In the genomic region with DNA sequence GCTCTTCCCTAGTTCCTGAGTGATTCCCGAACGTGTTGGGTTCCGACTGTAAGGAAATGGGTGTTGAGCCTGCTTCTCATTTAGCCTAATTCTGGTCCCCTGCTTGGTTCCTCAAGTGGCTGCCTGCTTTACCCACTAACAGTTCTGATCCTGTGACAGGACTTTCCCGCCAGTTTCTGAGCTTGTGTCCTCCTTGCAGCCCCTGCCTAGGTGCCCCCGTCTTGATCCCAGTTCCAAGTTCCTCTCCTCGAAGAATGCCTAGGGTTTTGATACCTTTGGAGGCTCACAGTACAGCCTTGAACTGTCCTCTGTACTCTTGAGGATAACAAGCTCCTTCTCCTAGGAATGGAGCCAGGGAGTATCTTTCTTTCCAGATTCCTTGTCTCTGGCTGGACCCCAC, we compare ENCODE assay signal across 19 cellular contexts. TPM values are rescaled to one million over a fixed set of nuclear protein-coding genes. Genes with fewer than 3 reads are reported as not detected.
DNase-seq lines count a peak whose midpoint lies in the region; ATAC-seq and TF ChIP-seq lines count a peak whose summit lies in the region.
"Had no signal": no experiment of that assay in that cellular context is flagged by ENCODE, and none has a peak within 500 bp of the region (broad histone marks: within the 10 kb centered on the region; RNA-seq: fewer than 3 reads in every experiment).

No MANE protein-coding gene starts in this region.

- TF ChIP-seq CTCF in right atrium auricular region (IDR thresholded peaks at IDR 0.05) = no peak
- TF ChIP-seq CTCF in heart right ventricle (IDR thresholded peaks at IDR 0.05) = no peak
- TF ChIP-seq CTCF in osteocyte (IDR thresholded peaks at IDR 0.05) = no peak
- no peak for TF ChIP-seq CTCF in lower lobe of right lung (IDR thresholded peaks at IDR 0.05)

- H3K9me3 Mint-ChIP-seq in osteocyte (ENCODE audit: unreplicated experiment) = no peaks in the 10 kb centered on the region
- H3K9me3 Mint-ChIP-seq: CD8-positive, alpha-beta T cell had no signal

- DNase-seq in right atrium auricular region (ENCODE audit: low spot score) (peak; percentile 30), heart right ventricle (no peak), osteocyte (ENCODE audit: extremely low spot score, unreplicated experiment) (peak; percentile 44), ureter (ENCODE audit: low spot score) (peak; percentile 17), mesenteric fat pad (ENCODE audit: low spot score) (no peak), activated gamma-delta T cell treated with Interleukin-2 at 50 U/mL for 16 hours (no peak), lower lobe of right lung (no peak)
- DNase-seq: 8988T, DMS 273 treated with DMSO at 0.1 percent for 48 hours, DMS53, DND-41, EL had no signal

- ATAC-seq in heart right ventricle (no peak), lower lobe of right lung (no peak)
- ATAC-seq: CD8-positive, alpha-beta T cell; GM12878; HepG2 had no signal

- H3K36me3 Mint-ChIP-seq in osteocyte (ENCODE audit: unreplicated experiment) = no peaks in the 10 kb centered on the region
- H3K36me3 Mint-ChIP-seq: CD8-positive, alpha-beta T cell had no signal

- H3K9me3 ChIP-seq in right atrium auricular region (no peaks in the 10 kb centered on the region), heart right ventricle (no peaks in the 10 kb centered on the region), lower lobe of right lung (no peaks in the 10 kb centered on the region)
- H3K9me3 ChIP-seq: HAP-1 had no signal

- no peak overlapping the region for H3K4me3 ChIP-seq in right atrium auricular region
- no peak overlapping the region for H3K4me3 ChIP-seq in heart right ventricle
- H3K4me3 ChIP-seq in lower lobe of right lung = no peak overlapping the region
- H3K4me3 ChIP-seq: BLaER1 treated with 17β-estradiol and CSF1 and Interleukin-3, amounts not matched to agents 10 nM and 100 nM; GM12878; GM23248; HAP-1 had no signal

- H3K4me1 ChIP-seq in right atrium auricular region (no peaks in the 10 kb centered on the region), heart right ventricle (no peaks in the 10 kb centered on the region), lower lobe of right lung (no peaks in the 10 kb centered on the region)
- H3K4me1 ChIP-seq: HAP-1 had no signal

- intact Hi-C loops in heart right ventricle (cut with DNase I) (no loop called here), lower lobe of right lung (cut with DNase I) (no loop called here)

- no peaks in the 10 kb centered on the region for H3K27me3 ChIP-seq in right atrium auricular region
- peaks cover 0 to 95% (median 69%) of the 10 kb centered on the region in 7 donors for H3K27me3 ChIP-seq in heart right ventricle
- peaks cover 26% of the 10 kb centered on the region for H3K27me3 ChIP-seq in lower lobe of right lung (ENCODE audit: low read depth)
- H3K27me3 ChIP-seq: BLaER1 treated with 17β-estradiol and CSF1 and Interleukin-3, amounts not matched to agents 10 nM and 100 nM had no signal

- H3K36me3 ChIP-seq in right atrium auricular region (no peaks in the 10 kb centered on the region), heart right ventricle (no peaks in the 10 kb centered on the region), lower lobe of right lung (no peaks in the 10 kb centered on the region)
- H3K36me3 ChIP-seq: HAP-1 had no signal

- no peaks in the 10 kb centered on the region for H3K4me1 Mint-ChIP-seq in osteocyte (ENCODE audit: unreplicated experiment)

- H3K4me3 Mint-ChIP-seq in osteocyte (ENCODE audit: unreplicated experiment) = no peak overlapping the region
- H3K4me3 Mint-ChIP-seq: B cell; CD8-positive, alpha-beta T cell had no signal

- H3K27ac Mint-ChIP-seq in osteocyte (ENCODE audit: unreplicated experiment) = no peak overlapping the region
- H3K27ac Mint-ChIP-seq: B cell; CD8-positive, alpha-beta T cell had no signal

- H3K27ac ChIP-seq in right atrium auricular region = no peak overlapping the region
- no peak overlapping the region for H3K27ac ChIP-seq in heart right ventricle
- H3K27ac ChIP-seq in lower lobe of right lung = no peak overlapping the region
- H3K27ac ChIP-seq: BLaER1 treated with 17β-estradiol and CSF1 and Interleukin-3, amounts not matched to agents 10 nM and 100 nM; GM23248 had no signal

- H3K27me3 Mint-ChIP-seq in osteocyte (ENCODE audit: unreplicated experiment) = peaks cover 69% of the 10 kb centered on the region

- 79% methylated on average over 6 of the region's 6 CpGs for WGBS in heart right ventricle, 2 donors

RNA-seq across cellular contexts. Expression of gene RASGRF1, which starts 12.0 kb away (rescaled TPM):
- 1 to 10 TPM in 1 of 2 donors, not detected in 1; 1.0 TPM for total RNA-seq in right atrium auricular region
- total RNA-seq in heart right ventricle = under 1 TPM in 2 of 10 donors, not detected in 8; 0.37 to 0.86 TPM
- polyA plus RNA-seq in heart right ventricle = under 1 TPM in 1 of 2 donors, not detected in 1; under 0.01 TPM
- total RNA-seq in osteocyte = 0.18 and 0.48 TPM in 2 replicates
- total RNA-seq in ureter = 2.1 TPM
- total RNA-seq in mesenteric fat pad = not detected
- total RNA-seq in lower lobe of right lung = 82.6 TPM
- total RNA-seq: CD8-positive, alpha-beta T cell; GM23248 had no signal
- polyA plus RNA-seq: GM23248 had no signal

Comparison
In these comparisons a context has a peak if more than half of its experiments do, and no peak if none do; other contexts are left out.
1. DNase-seq: peak in right atrium auricular region (single experiment), osteocyte (single experiment) and ureter (single experiment); none in heart right ventricle (0 of 2), mesenteric fat pad (single experiment), activated gamma-delta T cell treated with Interleukin-2 at 50 U/mL for 16 hours (single experiment) and lower lobe of right lung (single experiment).
2. RNA of gene RASGRF1, which starts 12.0 kb away (total RNA-seq): 82.6 TPM in lower lobe of right lung (single experiment); 2.1 TPM in ureter (single experiment), 1.0 TPM in right atrium auricular region, 0.18 to 0.48 TPM in osteocyte, 0.37 to 0.86 TPM in heart right ventricle and not detected in mesenteric fat pad (single experiment); every median in the first group is over 10 times any median in the second.